ENCODE assay signal across 13 cellular contexts in genomic region chr18:45802814-45803492, GRCh38. TPM values are rescaled to one million over a fixed set of nuclear protein-coding genes. Genes with fewer than 3 reads are reported as not detected.
DNase-seq lines count a peak whose midpoint lies in the region; ATAC-seq and TF ChIP-seq lines count a peak whose summit lies in the region.
"Had no signal": no experiment of that assay in that cellular context is flagged by ENCODE, and none has a peak within 500 bp of the region (broad histone marks: within the 10 kb centered on the region; RNA-seq: fewer than 3 reads in every experiment).

No MANE protein-coding gene starts in this region.

- TF ChIP-seq CTCF in nephron progenitor cell (IDR thresholded peaks at IDR 0.05): no peak

- DNase-seq in AG20443 (ENCODE audit: low spot score): peak; percentile 88
- DNase-seq in HT-29 (ENCODE audit: low spot score): peak; percentile 83
- DNase-seq in amniotic stem cell (lab: John Stamatoyannopoulos, UW): peak; percentile 91
- DNase-seq in lung microvascular endothelial cell (ENCODE audit: low read depth in 2 of 2): peak; percentile 45 to 98
- DNase-seq in SJCRH30: no peak
- no peak for DNase-seq in medulla oblongata (ENCODE audit: extremely low spot score)
- DNase-seq in nephron progenitor cell: no peak
- DNase-seq: activated CD4-positive, CD25-positive, alpha-beta regulatory T cell treated with anti-CD3 and anti-CD28 coated beads, Interleukin-2, amount 50 U/mL, for 72 hours; effector CD4-positive, alpha-beta T cell; NCI-H187 treated with DMSO at 0.1 percent for 48 hours; stimulated activated naive CD4-positive, alpha-beta T cell treated with Interleukin-2 at 50 U/mL for 16 hours had no signal

- no peaks in the 10 kb centered on the region for H3K9me3 ChIP-seq in SJCRH30 (replicated peaks)
- H3K9me3 ChIP-seq: neutrophil had no signal

- H3K4me3 ChIP-seq in SJCRH30: no peak overlapping the region

- H3K27me3 ChIP-seq in SJCRH30: no peaks in the 10 kb centered on the region
- H3K27me3 ChIP-seq: neutrophil had no signal

- H3K36me3 Mint-ChIP-seq in nephron progenitor cell (ENCODE audit: low read depth): peaks cover 24% of the 10 kb centered on the region

- H3K27ac ChIP-seq in SJCRH30: no peak overlapping the region
- H3K27ac ChIP-seq: neutrophil had no signal

- H3K27ac Mint-ChIP-seq in nephron progenitor cell: no peak overlapping the region

- no peaks in the 10 kb centered on the region for H3K36me3 ChIP-seq in SJCRH30
- H3K36me3 ChIP-seq: neutrophil had no signal

- H3K9me3 Mint-ChIP-seq in nephron progenitor cell: peaks cover 70% of the 10 kb centered on the region

- H3K4me1 Mint-ChIP-seq in nephron progenitor cell: peaks cover 10% of the 10 kb centered on the region

- H3K4me3 Mint-ChIP-seq in nephron progenitor cell: no peak overlapping the region

- no peak for ATAC-seq in HG03432 (IDR thresholded peaks at IDR 0.05; ENCODE audit: unreplicated experiment)

- H3K27me3 Mint-ChIP-seq in nephron progenitor cell (ENCODE audit: low read depth, poor library complexity): peaks cover 4% of the 10 kb centered on the region

- peaks cover 10% of the 10 kb centered on the region for H3K4me1 ChIP-seq in SJCRH30

RNA-seq across cellular contexts. Expression of gene SIGLEC15, which starts 22.5 kb away (rescaled TPM):
- 3.5 and 5.5 TPM in 2 replicates for total RNA-seq in HT-29 (2014; rRNA removed; shearing (Covaris generic))
- total RNA-seq in lung microvascular endothelial cell: under 0.01 TPM in 1 of 2 replicates, not detected in the other
- 0.10 TPM in 1 of 2 replicates, not detected in the other for total RNA-seq in SJCRH30 (2014; rRNA removed; shearing (Covaris generic))

Comparison
In these comparisons a context has a peak if more than half of its experiments do, and no peak if none do; other contexts are left out.
1. DNase-seq: peak in AG20443 (single experiment), HT-29 (single experiment), amniotic stem cell (single experiment) and lung microvascular endothelial cell (2 of 2); none in SJCRH30 (0 of 2), medulla oblongata (single experiment) and nephron progenitor cell (single experiment).